ENCODE assay signal across 1 cellular context in the genomic region with DNA sequence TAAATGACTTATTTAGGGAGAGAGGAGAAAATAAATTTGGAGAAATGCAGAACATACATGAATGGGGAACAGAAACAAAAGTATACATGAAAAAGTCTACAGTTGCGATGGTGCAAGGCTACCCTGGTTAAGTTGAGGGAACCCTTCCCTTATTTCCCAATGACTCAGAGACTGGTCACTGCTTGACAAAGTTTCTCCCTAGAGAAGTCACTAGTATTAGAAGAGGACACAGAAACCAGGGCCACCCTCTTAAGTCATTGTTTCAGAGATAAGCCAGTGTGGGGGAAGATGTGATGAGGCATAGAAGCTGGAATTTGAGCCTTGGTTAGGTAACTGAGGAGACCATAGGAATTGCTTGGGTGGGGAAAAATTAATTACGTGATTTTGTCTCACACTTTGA.
TF ChIP-seq lines count a peak whose summit lies in the region.

No MANE protein-coding gene starts in this region.

TF ChIP-seq in K562, 482 proteins besides CTCF, POLR2A, EP300 and RAD21:
- TF ChIP-seq FOSL1 (tag; conservative IDR thresholded peaks at IDR 0.05) (peak; percentile 60), EGR1 (conservative IDR thresholded peaks at IDR 0.05) (0 out of 2 replicates have a peak, but pooled peaks have one; percentile 20), CXXC5 (CRISPR knock-in tag; IDR thresholded peaks at IDR 0.05) (no peak)
- TF ChIP-seq, protein P1, sequence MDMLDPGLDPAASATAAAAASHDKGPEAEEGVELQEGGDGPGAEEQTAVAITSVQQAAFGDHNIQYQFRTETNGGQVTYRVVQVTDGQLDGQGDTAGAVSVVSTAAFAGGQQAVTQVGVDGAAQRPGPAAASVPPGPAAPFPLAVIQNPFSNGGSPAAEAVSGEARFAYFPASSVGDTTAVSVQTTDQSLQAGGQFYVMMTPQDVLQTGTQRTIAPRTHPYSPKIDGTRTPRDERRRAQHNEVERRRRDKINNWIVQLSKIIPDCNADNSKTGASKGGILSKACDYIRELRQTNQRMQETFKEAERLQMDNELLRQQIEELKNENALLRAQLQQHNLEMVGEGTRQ (CRISPR knock-in tag; IDR thresholded peaks at IDR 0.05), result no peak
